9 cellular contexts compared by ENCODE assay signal in the genomic region with DNA sequence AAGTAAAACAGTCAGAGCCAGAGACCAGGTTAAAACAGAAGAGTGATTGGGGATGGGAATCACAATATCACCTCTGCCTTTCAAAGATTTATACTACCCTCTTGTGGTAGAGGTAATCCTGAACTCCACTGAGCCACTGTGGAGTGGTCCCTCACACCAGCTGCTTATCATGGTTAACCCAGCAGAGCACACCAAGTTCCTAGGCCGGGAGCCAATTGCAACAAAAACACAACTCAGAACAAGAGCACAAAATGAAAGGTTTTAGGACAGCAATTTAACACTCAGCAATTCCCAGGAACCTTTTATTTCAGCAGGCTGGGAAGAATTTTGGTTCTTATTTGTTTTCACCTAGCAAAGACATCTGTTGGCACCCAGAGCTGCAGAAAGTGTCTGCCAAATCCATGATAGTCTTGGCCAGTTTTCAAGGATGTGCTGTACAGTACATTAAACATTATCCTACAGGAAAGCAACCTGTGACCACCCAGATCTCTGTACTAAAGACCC.
DNase-seq lines count a peak whose midpoint lies in the region; ATAC-seq, FAIRE-seq and TF ChIP-seq lines count a peak whose summit lies in the region.
"Had no signal": no experiment of that assay in that cellular context is flagged by ENCODE, and none has a peak within 500 bp of the region (broad histone marks: within the 10 kb centered on the region; RNA-seq: fewer than 3 reads in every experiment).

No MANE protein-coding gene starts in this region.

- no peak for ATAC-seq in gastroesophageal sphincter

- TF ChIP-seq POLR2A in H54 (IDR thresholded peaks at IDR 0.05; ENCODE audit: low read depth, low read length) = no peak
- no peak for TF ChIP-seq POLR2A in transverse colon (IDR thresholded peaks at IDR 0.05)
- TF ChIP-seq POLR2A in gastroesophageal sphincter (IDR thresholded peaks at IDR 0.05) = no peak
- no peak for TF ChIP-seq POLR2A in spleen (IDR thresholded peaks at IDR 0.05)

- no peaks in the 10 kb centered on the region for H3K36me3 Mint-ChIP-seq in endodermal cell (ENCODE audit: low read depth)

- no peak overlapping the region for H3K27ac Mint-ChIP-seq in endodermal cell

- intact Hi-C loops in posterior cingulate gyrus (cut with DNase I) = loop anchor here (10.0 kb wide), 1 partner anchor 382 kb away; no protein-coding TSS in a partner anchor
- intact Hi-C loops in transverse colon (cut with DNase I; ENCODE audit: low total_unique reads) = no loop called here
- intact Hi-C loops in spleen (cut with DNase I; ENCODE audit: low total_unique reads) = no loop called here

- H3K4me1 ChIP-seq in endodermal cell (ENCODE audit: control insufficient read depth, insufficient read depth, low read length) (no peaks in the 10 kb centered on the region), transverse colon (no peaks in the 10 kb centered on the region), gastroesophageal sphincter (no peaks in the 10 kb centered on the region), spleen (no peaks in the 10 kb centered on the region)

- no peak overlapping the region for H3K4me3 ChIP-seq in endodermal cell (ENCODE audit: low read length)
- H3K4me3 ChIP-seq in transverse colon = no peak overlapping the region
- no peak overlapping the region for H3K4me3 ChIP-seq in gastroesophageal sphincter
- no peak overlapping the region for H3K4me3 ChIP-seq in spleen

- H3K9me3 Mint-ChIP-seq in endodermal cell = peaks cover 2% of the 10 kb centered on the region

- TF ChIP-seq EP300 in transverse colon (IDR thresholded peaks at IDR 0.05; ENCODE audit: low read depth) = no peak
- no peak for TF ChIP-seq EP300 in gastroesophageal sphincter (IDR thresholded peaks at IDR 0.05)

- no peak overlapping the region for H3K9ac ChIP-seq in endodermal cell (ENCODE audit: extremely low read depth, low read length, poor library complexity, severe bottlenecking)

- H3K4me3 Mint-ChIP-seq in endodermal cell = no peak overlapping the region

- DNase-seq in H54 (ENCODE audit: insufficient read length, low spot score) = peak; percentile 6
- DNase-seq in NCI-H526 treated with DMSO at 0.1 percent for 48 hours (lab: John Stamatoyannopoulos, UW) = peak; percentile 27
- peak; percentile 78 for DNase-seq in endodermal cell
- peak in 6 of 10 donors; percentile 33 to 87 (median 62) for DNase-seq in posterior cingulate gyrus
- DNase-seq in transverse colon = no peak
- no peak for DNase-seq in activated effector memory CD4-positive, alpha-beta T cell treated with anti-CD3 and anti-CD28 coated beads, Interleukin-2, amount 50 U/mL, for 16 hours
- no peak for DNase-seq in spleen

- no peaks in the 10 kb centered on the region for H3K9me3 ChIP-seq in endodermal cell (ENCODE audit: control insufficient read depth, low read length)
- no peaks in the 10 kb centered on the region for H3K9me3 ChIP-seq in transverse colon
- H3K9me3 ChIP-seq in gastroesophageal sphincter = no peaks in the 10 kb centered on the region
- H3K9me3 ChIP-seq in spleen = no peaks in the 10 kb centered on the region

- peak; percentile 95 for FAIRE-seq in H54 (lab: Jason Lieb, UNC)
- FAIRE-seq: endometrium had no signal

- no peaks in the 10 kb centered on the region for H3K27me3 Mint-ChIP-seq in endodermal cell (ENCODE audit: insufficient read depth)

- H3K36me3 ChIP-seq in endodermal cell (ENCODE audit: control insufficient read depth, insufficient read depth, low read length) (no peaks in the 10 kb centered on the region), transverse colon (no peaks in the 10 kb centered on the region), gastroesophageal sphincter (no peaks in the 10 kb centered on the region), spleen (no peaks in the 10 kb centered on the region)

- TF ChIP-seq CTCF in endodermal cell (conservative IDR thresholded peaks at IDR 0.05) (peak; percentile 84), transverse colon (IDR thresholded peaks at IDR 0.05) (no peak), gastroesophageal sphincter (IDR thresholded peaks at IDR 0.05) (no peak), spleen (IDR thresholded peaks at IDR 0.05 in 8 of 11, conservative IDR thresholded peaks at IDR 0.05 in 3 of 11) (no peak)

- H3K27ac ChIP-seq in endodermal cell (ENCODE audit: low read depth, low read length) = no peak overlapping the region
- H3K27ac ChIP-seq in transverse colon = no peak overlapping the region
- H3K27ac ChIP-seq in gastroesophageal sphincter = no peak overlapping the region
- no peak overlapping the region for H3K27ac ChIP-seq in spleen

- in situ Hi-C loops in transverse colon (cut with MboI; ENCODE audit: low pct_ligation_motif_present in 1 of 4, low pct_unique_long_range_greater_than_20kb in 1 of 4, low sequenced_read_pairs in 3 of 4) = no loop called here

- no peaks in the 10 kb centered on the region for H3K27me3 ChIP-seq in endodermal cell (ENCODE audit: control insufficient read depth, insufficient read depth, low read length, poor library complexity, severe bottlenecking)
- H3K27me3 ChIP-seq in transverse colon = no peaks in the 10 kb centered on the region
- H3K27me3 ChIP-seq in gastroesophageal sphincter = no peaks in the 10 kb centered on the region
- H3K27me3 ChIP-seq in spleen (replicated peaks in 1 of 7) = no peaks in the 10 kb centered on the region

- H3K4me1 Mint-ChIP-seq in endodermal cell = peaks cover 5% of the 10 kb centered on the region

- 75 to 86% methylated on average over 1 of the region's 1 CpG for WGBS in endodermal cell (ENCODE audit: insufficient coverage in 1 of 2, insufficient read length in 1 of 2), 2 experiments
- 9% methylated on average over 1 of the region's 1 CpG; no CpG with 5 or more reads in 1 of the 2 donors for WGBS in transverse colon (ENCODE audit: low coverage in 1 of 2), 2 donors
- 22 to 43% methylated on average over 1 of the region's 1 CpG for WGBS in gastroesophageal sphincter (ENCODE audit: low coverage in 1 of 2), 2 donors
- WGBS in spleen, 5 donors = 13 to 39% (median 20%) methylated on average over 1 of the region's 1 CpG

Comparison
In these comparisons a context has a peak if more than half of its experiments do, and no peak if none do; other contexts are left out.
1. DNase-seq: peak in H54 (single experiment), NCI-H526 treated with DMSO at 0.1 percent for 48 hours (single experiment), endodermal cell (single experiment) and posterior cingulate gyrus (6 of 10); none in transverse colon (single experiment), activated effector memory CD4-positive, alpha-beta T cell treated with anti-CD3 and anti-CD28 coated beads, Interleukin-2, amount 50 U/mL, for 16 hours (single experiment) and spleen (single experiment).